Comparison of ENCODE assay signal across 7 cellular contexts in the genomic region with DNA sequence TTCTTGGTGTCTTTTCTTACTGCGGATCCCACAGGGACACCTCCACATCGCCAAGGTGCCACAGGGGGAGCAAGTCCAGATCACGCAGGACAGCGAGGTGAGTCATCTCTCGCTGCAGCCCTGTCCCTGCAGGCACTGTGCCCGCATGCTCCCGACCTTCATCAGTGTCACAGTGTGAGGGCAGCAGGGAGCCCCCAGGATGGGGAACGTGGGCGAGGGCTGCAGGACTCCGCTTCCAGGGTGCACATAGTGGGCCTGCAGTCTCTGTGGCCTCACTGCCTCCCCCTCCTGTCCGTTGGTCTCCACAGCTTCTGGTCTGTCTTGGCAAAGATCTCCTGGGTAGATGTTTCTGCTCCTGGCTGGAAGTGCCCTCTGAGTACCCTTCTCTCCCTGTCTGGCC.
DNase-seq lines count a peak whose midpoint lies in the region; ATAC-seq, FAIRE-seq and TF ChIP-seq lines count a peak whose summit lies in the region.
"Not testable (repeated sequence)": the region's sequence is repeated elsewhere in the genome, so short reads cannot be mapped to it uniquely, and the experiment has no call there.

No MANE protein-coding gene starts in this region.

- intact Hi-C loops in HepG2 (cut with micrococcal nuclease; ENCODE audit: unreplicated experiment): not testable (repeated sequence)

- H3K4me1 Mint-ChIP-seq in WTC11: not testable (repeated sequence)

- TF ChIP-seq EP300 in HepG2 (IDR thresholded peaks at IDR 0.05; ENCODE audit: low read depth in 2 of 2, low read length in 2 of 2); HepG2 (CRISPR knock-in tag; IDR thresholded peaks at IDR 0.05; ENCODE audit: borderline replicate concordance): not testable (repeated sequence)

- not testable (repeated sequence) for H3K27ac ChIP-seq in HEK293 (ENCODE audit: extremely low read depth, low read depth, low read length); HepG2 (ENCODE audit: extremely low read length, insufficient read depth, low read length); smooth muscle cell (ENCODE audit: low read depth)

- CTCF ChIA-PET in HEK293 (lab: Yijun Ruan, JAX); HepG2 (lab: Yijun Ruan, JAX; ENCODE audit: low intra/inter-chr PET ratio, low total read pairs): not testable (repeated sequence)
- CTCF ChIA-PET in WTC11 (lab: Charles Lee): interaction anchor here (0.6 kb wide), 1 partner anchor 520 kb away, joined by 3 read pairs; no protein-coding TSS in a partner anchor

- H3K4me3 Mint-ChIP-seq in WTC11: not testable (repeated sequence)

- not testable (repeated sequence) for H3K4me3 ChIP-seq in HEK293 (ENCODE audit: low read depth, low read length); HepG2 (replicated peaks in 1 of 3; ENCODE audit: insufficient read depth in 1 of 3, low read depth in 2 of 3, low read length in 3 of 3); smooth muscle cell

- not testable (repeated sequence) for TF ChIP-seq POLR2A in HepG2 (IDR thresholded peaks at IDR 0.05; ENCODE audit: insufficient read depth in 1 of 2, low read depth in 2 of 2, low read length in 2 of 2)

- in situ Hi-C loops in HepG2 (cut with HindIII; ENCODE audit: extremely low pct_ligation_motif_present, low pct_unique_long_range_greater_than_20kb): not testable (repeated sequence)

- not testable (repeated sequence) for H2AFZ ChIP-seq in HepG2 (ENCODE audit: low read length); smooth muscle cell (ENCODE audit: low read depth)

- not testable (repeated sequence) for H3K79me2 ChIP-seq in HepG2 (ENCODE audit: insufficient read depth, low read length); smooth muscle cell (ENCODE audit: low read depth)

- FAIRE-seq in HepG2 (lab: Jason Lieb, UNC): not testable (repeated sequence)

- H3K9ac ChIP-seq in HepG2 (ENCODE audit: insufficient read depth, low read depth, low read length); smooth muscle cell (ENCODE audit: low read depth): not testable (repeated sequence)

- not testable (repeated sequence) for H3F3A ChIP-seq in smooth muscle cell (ENCODE audit: low read depth)

- H3K36me3 Mint-ChIP-seq in WTC11: not testable (repeated sequence)

- TF ChIP-seq RAD21 in HepG2 (CRISPR knock-in tag; IDR thresholded peaks at IDR 0.05): not testable (repeated sequence)

- POLR2A ChIA-PET in HEK293 (lab: Yijun Ruan, JAX); WTC11 (lab: Charles Lee); HepG2 (lab: Yijun Ruan, JAX): not testable (repeated sequence)

- ATAC-seq in WTC11 (peak; percentile 67), HepG2 (peak; percentile 54)

- not testable (repeated sequence) for H3K36me3 ChIP-seq in HEK293 (ENCODE audit: control insufficient read depth in 2 of 2, insufficient read depth in 1 of 2, low read length in 2 of 2); HepG2 (replicated peaks in 1 of 2; ENCODE audit: control insufficient read depth in 1 of 2, insufficient read depth in 2 of 2, low read length in 2 of 2); smooth muscle cell (ENCODE audit: low read depth)

- H3K27me3 Mint-ChIP-seq in WTC11 (ENCODE audit: low read depth): not testable (repeated sequence)

- H3K27me3 ChIP-seq in HepG2 (ENCODE audit: control insufficient read depth in 1 of 2, insufficient read depth in 2 of 2, low read length in 2 of 2); smooth muscle cell (ENCODE audit: low read depth): not testable (repeated sequence)

- not testable (repeated sequence) for BruUV-seq in HepG2 (replicated peaks; lab: Mats Ljungman, UMichigan)

- not testable (repeated sequence) for H3K9me3 ChIP-seq in HEK293 (ENCODE audit: control insufficient read depth, insufficient read depth, low read depth, low read length); HepG2 (ENCODE audit: low read length); smooth muscle cell (replicated peaks; ENCODE audit: low read depth)

- peak; percentile 9 for DNase-seq in EL
- peak; percentile 57 for DNase-seq in RPMI7951 (ENCODE audit: low read depth)
- DNase-seq in WTC11 (ENCODE audit: low spot score); HepG2 (ENCODE audit: low spot score); smooth muscle cell (lab: John Stamatoyannopoulos, UW; ENCODE audit: unreplicated experiment): not testable (repeated sequence)
- peak; percentile 31 for DNase-seq in ecto neural progenitor cell (ENCODE audit: low spot score)

- 48% methylated on average over 10 of the region's 11 CpGs for WGBS in HepG2 (ENCODE audit: low lambda C conversion rate)
- WGBS in smooth muscle cell (ENCODE audit: low lambda C conversion rate): 51% methylated on average over 11 of the region's 11 CpGs

- 0 out of 2 replicates have a peak overlapping the region, but pooled peaks have one; percentile 12 for H3K4me2 ChIP-seq in HepG2 (ENCODE audit: low read depth, low read length)
- peak overlapping the region; percentile 53 for H3K4me2 ChIP-seq in smooth muscle cell

- H4K20me1 ChIP-seq in HepG2 (ENCODE audit: insufficient read depth, low read length); smooth muscle cell (ENCODE audit: low read depth): not testable (repeated sequence)

- H3K9me3 Mint-ChIP-seq in WTC11: not testable (repeated sequence)

- H3K4me1 ChIP-seq in HEK293 (ENCODE audit: control insufficient read depth, insufficient read depth, low read length); smooth muscle cell (ENCODE audit: low read depth): not testable (repeated sequence)
- H3K4me1 ChIP-seq in HepG2 (ENCODE audit: insufficient read depth, low read length): peaks cover 15% of the 10 kb centered on the region

- not testable (repeated sequence) for TF ChIP-seq CTCF in HEK293 (tag by site-specific recombination; IDR thresholded peaks at IDR 0.05); WTC11 (IDR thresholded peaks at IDR 0.05); smooth muscle cell (IDR thresholded peaks at IDR 0.05; ENCODE audit: borderline replicate concordance, insufficient read depth, poor library complexity, severe bottlenecking)
- 0 out of 2 replicates have a peak, but pooled peaks have one; percentile 10 for TF ChIP-seq CTCF in HepG2 (CRISPR knock-in tag; IDR thresholded peaks at IDR 0.05)

- peak overlapping the region; percentile 49; the same call in 1 of the 2 replicates for H3K27ac Mint-ChIP-seq in WTC11

TF ChIP-seq in HEK293, 187 proteins besides CTCF, POLR2A, EP300 and RAD21:
- TF ChIP-seq ZIC2 (tag by site-specific recombination; IDR thresholded peaks at IDR 0.05): peak; percentile 55

TF ChIP-seq in HepG2, 621 proteins besides CTCF, POLR2A, EP300 and RAD21:
- TF ChIP-seq FOSL2 (CRISPR knock-in tag; IDR thresholded peaks at IDR 0.05) (peak; percentile 65), ZNF687 (CRISPR knock-in tag; IDR thresholded peaks at IDR 0.05) (peak; percentile 16; the same call in 1 of the 2 replicates)
